1 cellular context compared by ENCODE assay signal in genomic region chr1:230066466-230067404, GRCh38.
TF ChIP-seq lines count a peak whose summit lies in the region.

Gene GALNT2, plus strand, starts transcription at chr1:230067238. Its CDS starts 43 bp downstream, at chr1:230067281.

TF ChIP-seq in K562, 482 proteins besides CTCF, POLR2A, EP300 and RAD21 (continued from another document and continues in another):
- TF ChIP-seq RNF219 (CRISPR knock-in tag; IDR thresholded peaks at IDR 0.05), result no peak
- no peak for TF ChIP-seq RCOR1 (IDR thresholded peaks at IDR 0.05; ENCODE audit: borderline replicate concordance in 1 of 2, low read depth in 2 of 2, low read length in 2 of 2)
- TF ChIP-seq YBX1 (IDR thresholded peaks at IDR 0.05), result no peak
- peak; percentile 35; the same call in 1 of the 2 replicates for TF ChIP-seq CEBPG (CRISPR knock-in tag; IDR thresholded peaks at IDR 0.05)
- no peak for TF ChIP-seq CEBPG (tag; conservative IDR thresholded peaks at IDR 0.05 in 1 of 2, IDR thresholded peaks at IDR 0.05 in 1 of 2)
- no peak for TF ChIP-seq FOXJ3 (CRISPR knock-in tag; IDR thresholded peaks at IDR 0.05)
- no peak for TF ChIP-seq POU5F1 (IDR thresholded peaks at IDR 0.05; ENCODE audit: borderline replicate concordance, low read depth, low read length, partially characterized antibody)
- TF ChIP-seq MYNN (IDR thresholded peaks at IDR 0.05), result no peak
- TF ChIP-seq MYNN (CRISPR knock-in tag; IDR thresholded peaks at IDR 0.05), result no peak
- peak; percentile 70 for TF ChIP-seq PBX2 (CRISPR knock-in tag; IDR thresholded peaks at IDR 0.05; ENCODE audit: low read depth)
- peak; percentile 63; the same call in 1 of the 2 replicates for TF ChIP-seq PBX2 (tag; conservative IDR thresholded peaks at IDR 0.05; ENCODE audit: low read depth)
- TF ChIP-seq ZNF551 (CRISPR knock-in tag; IDR thresholded peaks at IDR 0.05), result no peak
- TF ChIP-seq ZNF695 (CRISPR knock-in tag; IDR thresholded peaks at IDR 0.05), result no peak
- TF ChIP-seq THRAP3 (IDR thresholded peaks at IDR 0.05; ENCODE audit: borderline replicate concordance), result no peak; the same call in 1 of the 2 replicates
- TF ChIP-seq ZNF592 (IDR thresholded peaks at IDR 0.05), result peak; percentile 64
- no peak for TF ChIP-seq NEUROD1 (IDR thresholded peaks at IDR 0.05; ENCODE audit: borderline replicate concordance, low read depth, low read length, partially characterized antibody)
- TF ChIP-seq DIDO1 (tag; IDR thresholded peaks at IDR 0.05; ENCODE audit: low read depth), result no peak
- no peak for TF ChIP-seq JUNB (CRISPR knock-in tag; conservative IDR thresholded peaks at IDR 0.05)
- TF ChIP-seq KHSRP (IDR thresholded peaks at IDR 0.05), result no peak
- TF ChIP-seq FOXK1 (CRISPR knock-in tag; IDR thresholded peaks at IDR 0.05; ENCODE audit: borderline replicate concordance), result no peak
- TF ChIP-seq PCBP2 (IDR thresholded peaks at IDR 0.05; ENCODE audit: low read depth, low read length, poor library complexity, severe bottlenecking), result no peak
- no peak for TF ChIP-seq RBM39 (optimal IDR thresholded peaks at IDR 0.05; ENCODE audit: low read depth, low read length)
- TF ChIP-seq NFATC3 (IDR thresholded peaks at IDR 0.05), result no peak
- TF ChIP-seq CHD4 (IDR thresholded peaks at IDR 0.05; ENCODE audit: insufficient read depth, insufficient replicate concordance, low read depth, low read length, poor library complexity, severe bottlenecking), result no peak
- TF ChIP-seq RFX7 (CRISPR knock-in tag; IDR thresholded peaks at IDR 0.05), result no peak
- peak; percentile 78 for TF ChIP-seq BHLHE40 (IDR thresholded peaks at IDR 0.05; ENCODE audit: low read length)
- no peak for TF ChIP-seq GABPB2 (CRISPR knock-in tag; conservative IDR thresholded peaks at IDR 0.05)
- no peak for TF ChIP-seq ATF1 (CRISPR knock-in tag; IDR thresholded peaks at IDR 0.05)
- TF ChIP-seq ATF1 (tag; IDR thresholded peaks at IDR 0.05), result peak; percentile 34
- TF ChIP-seq ETV1 (tag; conservative IDR thresholded peaks at IDR 0.05; ENCODE audit: low read depth), result 0 out of 2 replicates have a peak, but pooled peaks have one; percentile 33
- TF ChIP-seq ZC3H11A (IDR thresholded peaks at IDR 0.05; ENCODE audit: low read depth, low read length), result no peak
- TF ChIP-seq ZNF253 (CRISPR knock-in tag; conservative IDR thresholded peaks at IDR 0.05), result no peak
- TF ChIP-seq FOXK2 (conservative IDR thresholded peaks at IDR 0.05 in 1 of 2, IDR thresholded peaks at IDR 0.05 in 1 of 2; ENCODE audit: low read depth in 2 of 2), result no peak
- no peak for TF ChIP-seq ZNF830 (CRISPR knock-in tag; IDR thresholded peaks at IDR 0.05)
- peak; percentile 34; the same call in 1 of the 2 replicates for TF ChIP-seq ZFX (CRISPR knock-in tag; IDR thresholded peaks at IDR 0.05)
- no peak for TF ChIP-seq SAFB2 (IDR thresholded peaks at IDR 0.05; ENCODE audit: borderline replicate concordance, low read depth, low read length, severe bottlenecking)
- no peak for TF ChIP-seq DEAF1 (CRISPR knock-in tag; IDR thresholded peaks at IDR 0.05)
- no peak for TF ChIP-seq SP1 (CRISPR knock-in tag; IDR thresholded peaks at IDR 0.05)
- TF ChIP-seq HMBOX1 (IDR thresholded peaks at IDR 0.05), result no peak
- 0 out of 4 replicates have a peak, but pooled peaks of 1 of the 2 experiments have one; percentile 26 for TF ChIP-seq ARNT (IDR thresholded peaks at IDR 0.05)
- 0 out of 4 replicates have a peak, but pooled peaks of 1 of the 2 experiments have one; percentile 39 for TF ChIP-seq FOXA3 (CRISPR knock-in tag; conservative IDR thresholded peaks at IDR 0.05 in 1 of 2, IDR thresholded peaks at IDR 0.05 in 1 of 2)
- peak; percentile 88 for TF ChIP-seq POLR2G (IDR thresholded peaks at IDR 0.05; ENCODE audit: low read depth, low read length)
- TF ChIP-seq HNRNPL (IDR thresholded peaks at IDR 0.05; ENCODE audit: low read depth, low read length), result no peak
- TF ChIP-seq BRF2 (IDR thresholded peaks at IDR 0.05; ENCODE audit: borderline replicate concordance, insufficient read depth, insufficient read length), result no peak
- no peak for TF ChIP-seq NCOA4 (IDR thresholded peaks at IDR 0.05; ENCODE audit: partially characterized antibody)
- TF ChIP-seq STAT5B (CRISPR knock-in tag; IDR thresholded peaks at IDR 0.05), result no peak
- TF ChIP-seq POLR3G (IDR thresholded peaks at IDR 0.05; ENCODE audit: extremely low read depth, insufficient read length, insufficient replicate concordance), result no peak
- TF ChIP-seq NELFE (IDR thresholded peaks at IDR 0.05; ENCODE audit: insufficient read depth, insufficient read length), result no peak
- no peak for TF ChIP-seq EHMT2 (IDR thresholded peaks at IDR 0.05)
- no peak; the same call in none of the 2 replicates for TF ChIP-seq RNF2 (IDR thresholded peaks at IDR 0.05)
- 0 out of 2 replicates have a peak, but pooled peaks have one; percentile 23 for TF ChIP-seq CBFA2T2 (conservative IDR thresholded peaks at IDR 0.05)
- TF ChIP-seq CSDE1 (IDR thresholded peaks at IDR 0.05), result 0 out of 4 replicates have a peak, but pooled peaks of 1 of the 2 experiments have one; percentile 42
- no peak for TF ChIP-seq ZNF395 (CRISPR knock-in tag; IDR thresholded peaks at IDR 0.05)
- no peak; the same call in 1 of the 2 replicates for TF ChIP-seq TAL1 (IDR thresholded peaks at IDR 0.05)
- TF ChIP-seq FOXO4 (CRISPR knock-in tag; IDR thresholded peaks at IDR 0.05), result no peak
- peak; percentile 27 for TF ChIP-seq BRD9 (IDR thresholded peaks at IDR 0.05; ENCODE audit: low read depth, partially characterized antibody)
- TF ChIP-seq CC2D1A (IDR thresholded peaks at IDR 0.05), result no peak
- peak in 1 of 2 experiments; percentile 50; a peak in 1 of 4 replicates for TF ChIP-seq KDM1A (IDR thresholded peaks at IDR 0.05)
- TF ChIP-seq ZNF124 (CRISPR knock-in tag; IDR thresholded peaks at IDR 0.05), result no peak
- no peak for TF ChIP-seq ZNF224 (CRISPR knock-in tag; IDR thresholded peaks at IDR 0.05)
- peak in 1 of 2 experiments; percentile 64; a peak in 1 of 4 replicates for TF ChIP-seq KDM4B (IDR thresholded peaks at IDR 0.05; ENCODE audit: borderline replicate concordance in 2 of 2, low read depth in 1 of 2)
